In the genomic region with DNA sequence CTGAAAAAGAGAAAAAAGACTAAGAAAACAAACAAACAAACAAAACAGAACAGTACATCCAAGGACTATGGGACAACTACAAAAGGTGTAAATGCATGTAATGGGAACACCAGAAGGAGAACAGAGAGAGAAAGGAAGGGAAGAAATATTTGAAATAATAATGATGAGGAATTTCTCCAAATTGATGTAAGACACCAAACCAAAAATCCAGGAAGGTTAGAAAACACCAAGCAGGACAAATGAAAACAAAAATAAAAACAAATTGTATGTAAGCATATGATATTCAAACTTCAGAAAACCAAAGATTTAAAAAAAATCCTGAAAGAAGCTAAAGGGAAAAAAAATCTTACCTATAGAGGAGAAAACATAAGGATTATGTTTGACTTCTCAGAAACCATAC, we compare ENCODE assay signal across 11 cellular contexts.
"Had no signal": no experiment of that assay in that cellular context is flagged by ENCODE, and none has a peak within 500 bp of the region (broad histone marks: within the 10 kb centered on the region; RNA-seq: fewer than 3 reads in every experiment).

No MANE protein-coding gene starts in this region.

- H3K9me3 Mint-ChIP-seq: GM23338, HFFc6 had no signal

- H3K4me3 ChIP-seq: GM23248, GM23338, HAP-1 had no signal

- FAIRE-seq: H1, H54 had no signal

- H3K27ac Mint-ChIP-seq: GM23338, H9, HFFc6 had no signal

- ATAC-seq: GM23338, HCT116 had no signal

- H3K27ac ChIP-seq: GM23248 had no signal

- DNase-seq: GM23248, GOT3, H7, H9, HCEC 1CT, HFFc6 had no signal

- H3K4me2 ChIP-seq: GM23338 had no signal

- H3K4me3 Mint-ChIP-seq: GM23338, H9, HFFc6 had no signal

- H3K36me3 ChIP-seq: HAP-1 had no signal

- H3K9me3 ChIP-seq: HAP-1 had no signal
